In genomic region chr7:112206238-112207105, GRCh38 we compare ENCODE assay signal across 1 cellular context.
TF ChIP-seq lines count a peak whose summit lies in the region.

TSS of gene DOCK4 (minus strand) at chr7:112206399. CDS start at chr7:112206138, 261 bp downstream.
TSS of gene ZNF277 (plus strand) at chr7:112206695. CDS start at chr7:112206717, 22 bp downstream.

TF ChIP-seq in K562, 482 proteins besides CTCF, POLR2A, EP300 and RAD21 (continued from another document and continues in another):
- no peak for TF ChIP-seq SRSF9 (IDR thresholded peaks at IDR 0.05; ENCODE audit: borderline replicate concordance, low read depth, low read length)
- TF ChIP-seq HSF4 (CRISPR knock-in tag; IDR thresholded peaks at IDR 0.05; ENCODE audit: borderline replicate concordance), result no peak
- no peak for TF ChIP-seq SLC30A9 (CRISPR knock-in tag; IDR thresholded peaks at IDR 0.05)
- TF ChIP-seq JUN (IDR thresholded peaks at IDR 0.05; ENCODE audit: borderline replicate concordance, low read depth, low read length), result no peak
- no peak for TF ChIP-seq JUN (CRISPR knock-in tag; IDR thresholded peaks at IDR 0.05; ENCODE audit: borderline replicate concordance)
- TF ChIP-seq NEUROD1 (IDR thresholded peaks at IDR 0.05; ENCODE audit: borderline replicate concordance, low read depth, low read length, partially characterized antibody), result no peak
- TF ChIP-seq ZNF217 (CRISPR knock-in tag; IDR thresholded peaks at IDR 0.05), result no peak
- no peak for TF ChIP-seq CBX8 (IDR thresholded peaks at IDR 0.05; ENCODE audit: borderline replicate concordance, extremely low read depth, low read depth, low read length, poor library complexity, severe bottlenecking)
- no peak for TF ChIP-seq KLF10 (CRISPR knock-in tag; IDR thresholded peaks at IDR 0.05)
- TF ChIP-seq IRF9 (tag; IDR thresholded peaks at IDR 0.05), result no peak
- TF ChIP-seq CHAMP1 (IDR thresholded peaks at IDR 0.05), result no peak
- no peak for TF ChIP-seq MYNN (IDR thresholded peaks at IDR 0.05)
- no peak for TF ChIP-seq MYNN (CRISPR knock-in tag; IDR thresholded peaks at IDR 0.05)
- TF ChIP-seq ZSCAN32 (CRISPR knock-in tag; IDR thresholded peaks at IDR 0.05), result no peak
- no peak for TF ChIP-seq MAX (CRISPR knock-in tag; IDR thresholded peaks at IDR 0.05)
- TF ChIP-seq ETV6 (IDR thresholded peaks at IDR 0.05; ENCODE audit: borderline replicate concordance in 1 of 2, low read depth in 2 of 2, low read length in 1 of 2), result no peak
- TF ChIP-seq ETV6 (CRISPR knock-in tag; IDR thresholded peaks at IDR 0.05; ENCODE audit: borderline replicate concordance), result no peak
- no peak for TF ChIP-seq NR3C1 (CRISPR knock-in tag; IDR thresholded peaks at IDR 0.05)
- TF ChIP-seq TEAD4 (IDR thresholded peaks at IDR 0.05; ENCODE audit: low read length), result no peak; the same call in 1 of the 2 replicates
- no peak for TF ChIP-seq TEAD4 (CRISPR knock-in tag; IDR thresholded peaks at IDR 0.05; ENCODE audit: borderline replicate concordance)
- TF ChIP-seq CBX3 (IDR thresholded peaks at IDR 0.05; ENCODE audit: borderline replicate concordance in 1 of 2, low read length in 2 of 2), result no peak
- no peak for TF ChIP-seq THAP7 (CRISPR knock-in tag; IDR thresholded peaks at IDR 0.05)
- no peak for TF ChIP-seq CGGBP1 (CRISPR knock-in tag; IDR thresholded peaks at IDR 0.05)
- TF ChIP-seq CREB3L1 (IDR thresholded peaks at IDR 0.05; ENCODE audit: borderline replicate concordance, low read depth), result peak; percentile 89; the same call in 1 of the 2 replicates
- TF ChIP-seq ZNF395 (CRISPR knock-in tag; IDR thresholded peaks at IDR 0.05), result peak; percentile 44; the same call in 1 of the 2 replicates
- no peak for TF ChIP-seq GABPB2 (CRISPR knock-in tag; conservative IDR thresholded peaks at IDR 0.05)
- TF ChIP-seq FUS (optimal IDR thresholded peaks at IDR 0.05; ENCODE audit: low read depth, low read length), result no peak
- no peak for TF ChIP-seq IFI16 (CRISPR knock-in tag; IDR thresholded peaks at IDR 0.05)
- TF ChIP-seq ARHGAP35 (IDR thresholded peaks at IDR 0.05; ENCODE audit: partially characterized antibody), result no peak
- TF ChIP-seq PREB (CRISPR knock-in tag; IDR thresholded peaks at IDR 0.05), result no peak
- peak in 1 of 2 experiments; percentile 20; a peak in 1 of 4 replicates for TF ChIP-seq SIN3A (IDR thresholded peaks at IDR 0.05; ENCODE audit: borderline replicate concordance in 2 of 2, control insufficient read depth in 1 of 2, low read depth in 2 of 2, low read length in 2 of 2)
- TF ChIP-seq CBX1 (IDR thresholded peaks at IDR 0.05; ENCODE audit: low read depth), result no peak
- no peak for TF ChIP-seq ZNF518B (CRISPR knock-in tag; IDR thresholded peaks at IDR 0.05)
- no peak for TF ChIP-seq CC2D1A (IDR thresholded peaks at IDR 0.05)
- TF ChIP-seq IRF2 (CRISPR knock-in tag; IDR thresholded peaks at IDR 0.05), result no peak
- TF ChIP-seq THRA (IDR thresholded peaks at IDR 0.05), result no peak
- TF ChIP-seq REST (CRISPR knock-in tag; IDR thresholded peaks at IDR 0.05; ENCODE audit: low read depth), result 0 out of 2 replicates have a peak, but pooled peaks have one; percentile 16
- no peak for TF ChIP-seq PURB (CRISPR knock-in tag; IDR thresholded peaks at IDR 0.05; ENCODE audit: low read depth)
- TF ChIP-seq VEZF1 (CRISPR knock-in tag; IDR thresholded peaks at IDR 0.05), result peak; percentile 94
- TF ChIP-seq RBFOX2 (IDR thresholded peaks at IDR 0.05; ENCODE audit: low read depth, low read length), result peak; percentile 86
- peak; percentile 86 for TF ChIP-seq POLR2G (IDR thresholded peaks at IDR 0.05; ENCODE audit: low read depth, low read length)
